ENCODE assay signal across 10 cellular contexts in the genomic region with DNA sequence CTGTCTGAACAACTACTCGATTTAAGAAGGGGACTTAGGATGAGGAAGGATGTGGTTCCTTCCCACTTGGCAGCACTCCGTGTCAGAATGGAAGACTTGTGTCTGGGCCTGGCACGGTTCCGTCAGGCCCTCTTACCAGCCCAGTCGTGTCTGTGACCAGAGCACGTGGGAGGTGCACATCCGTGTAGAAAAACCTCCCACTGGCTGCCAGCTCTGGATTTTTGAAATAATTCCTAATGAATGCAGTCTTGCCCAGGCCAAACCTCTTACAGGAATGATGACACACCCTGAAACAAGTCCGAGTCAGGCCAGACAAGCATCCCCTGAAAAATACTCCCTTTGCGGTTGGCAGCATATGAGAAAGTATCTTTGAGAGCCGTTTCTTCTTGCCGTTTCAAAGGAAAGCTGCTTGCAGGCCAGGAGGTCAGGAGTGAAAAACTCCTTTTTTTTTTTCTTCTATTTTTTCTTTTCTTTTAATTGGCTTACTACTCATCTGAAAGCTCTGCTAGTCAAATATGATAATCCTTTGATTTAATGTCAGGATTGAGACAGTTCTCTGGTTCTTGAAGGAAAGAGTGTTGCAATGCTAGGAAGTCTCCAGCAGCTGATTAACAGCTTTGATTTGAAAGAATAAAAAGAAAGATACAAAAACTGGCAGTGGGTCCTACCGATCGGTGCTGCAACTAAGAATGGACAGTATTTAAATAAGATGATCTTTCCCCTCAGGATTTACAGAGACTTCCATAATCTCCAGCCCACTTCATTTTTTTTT. TPM values are rescaled to one million over a fixed set of nuclear protein-coding genes. Genes with fewer than 3 reads are reported as not detected.
DNase-seq lines count a peak whose midpoint lies in the region; ATAC-seq and TF ChIP-seq lines count a peak whose summit lies in the region.
"Had no signal": no experiment of that assay in that cellular context is flagged by ENCODE, and none has a peak within 500 bp of the region (broad histone marks: within the 10 kb centered on the region; RNA-seq: fewer than 3 reads in every experiment).

No MANE protein-coding gene starts in this region.

- peaks cover 5% of the 10 kb centered on the region for H3K4me1 Mint-ChIP-seq in activated CD8-positive, alpha-beta T cell treated with anti-CD3 and anti-CD28 coated beads, Interleukin-2, amount 10 ng/mL, durations not matched to agents 7 days and 5 days (ENCODE audit: low read depth)

- no peaks in the 10 kb centered on the region for H3K27me3 Mint-ChIP-seq in activated CD8-positive, alpha-beta T cell treated with anti-CD3 and anti-CD28 coated beads, Interleukin-2, amount 10 ng/mL, durations not matched to agents 7 days and 5 days (ENCODE audit: low read depth)
- H3K27me3 Mint-ChIP-seq: activated naive CD8-positive, alpha-beta T cell had no signal

- intact Hi-C loops in PC-9 (cut with micrococcal nuclease; ENCODE audit: unreplicated experiment): loop anchor here (1.0 kb wide), 3 partner anchors 19 to 53 kb away; a partner anchor contains a TSS

- no peak overlapping the region for H3K27ac ChIP-seq in PC-9

- H3F3A ChIP-seq in PC-9 (ENCODE audit: insufficient read depth, low read depth): no peaks in the 10 kb centered on the region

- H3K36me3 ChIP-seq in PC-9 (ENCODE audit: low read depth): no peaks in the 10 kb centered on the region

- H3K9me3 ChIP-seq in PC-9 (ENCODE audit: insufficient read depth, low read depth): no peaks in the 10 kb centered on the region

- no peak for TF ChIP-seq CTCF in AG09309 (IDR thresholded peaks at IDR 0.05; ENCODE audit: control insufficient read depth, insufficient read depth, low read depth, low read length, missing control alignments)
- no peak for TF ChIP-seq CTCF in PC-9 (conservative IDR thresholded peaks at IDR 0.05)

- H3K27me3 ChIP-seq in PC-9 (ENCODE audit: insufficient read depth, low read depth): no peaks in the 10 kb centered on the region

- H4K20me1 ChIP-seq in PC-9 (ENCODE audit: insufficient read depth): no peaks in the 10 kb centered on the region

- no peaks in the 10 kb centered on the region for H3K79me2 ChIP-seq in PC-9 (ENCODE audit: low read depth)

- peaks cover 15% of the 10 kb centered on the region for H3K36me3 Mint-ChIP-seq in activated CD8-positive, alpha-beta T cell treated with anti-CD3 and anti-CD28 coated beads, Interleukin-2, amount 10 ng/mL, durations not matched to agents 7 days and 5 days (ENCODE audit: low read depth)

- no peak overlapping the region for H3K4me2 ChIP-seq in PC-9

- CTCF ChIA-PET in PC-9 (lab: Charles Lee): interaction anchor here (0.6 to 1.2 kb wide), 4 partner anchors 16 to 1209 kb away, joined by 3 to 15 read pairs (median 4); no protein-coding TSS in a partner anchor
- CTCF ChIA-PET in activated CD8-positive, alpha-beta T cell treated with anti-CD3 and anti-CD28 coated beads, Interleukin-2, amount 10 ng/mL, durations not matched to agents 7 days and 5 days (lab: Charles Lee): interaction anchor here (1.0 to 1.1 kb wide), 2 partner anchors 11 to 85 kb away, joined by 3 read pairs; no protein-coding TSS in a partner anchor

- peaks cover 6% of the 10 kb centered on the region for H3K9me3 Mint-ChIP-seq in activated CD8-positive, alpha-beta T cell treated with anti-CD3 and anti-CD28 coated beads, Interleukin-2, amount 10 ng/mL, durations not matched to agents 7 days and 5 days (ENCODE audit: insufficient read depth)

- no peak for ATAC-seq in HG03469 (IDR thresholded peaks at IDR 0.05; ENCODE audit: unreplicated experiment)
- ATAC-seq in activated CD8-positive, alpha-beta T cell treated with anti-CD3 and anti-CD28 coated beads, Interleukin-2, amount 10 ng/mL, durations not matched to agents 7 days and 5 days: no peak

- no peaks in the 10 kb centered on the region for H3K9me2 ChIP-seq in PC-9 (ENCODE audit: insufficient read depth)

- POLR2A ChIA-PET in PC-9 (lab: Charles Lee; ENCODE audit: unreplicated experiment): interaction anchor here (0.6 to 0.7 kb wide), 4 partner anchors 19 to 58 kb away, joined by 3 to 5 read pairs (median 4); no protein-coding TSS in a partner anchor
- POLR2A ChIA-PET in activated CD8-positive, alpha-beta T cell treated with anti-CD3 and anti-CD28 coated beads, Interleukin-2, amount 10 ng/mL, durations not matched to agents 7 days and 5 days (lab: Charles Lee): no interaction called here

- TSS peak; percentile 84 for BruUV-seq in PC-9 (replicated peaks; lab: Mats Ljungman, UMichigan)

- no peak overlapping the region for H3K27ac Mint-ChIP-seq in activated CD8-positive, alpha-beta T cell treated with anti-CD3 and anti-CD28 coated beads, Interleukin-2, amount 10 ng/mL, durations not matched to agents 7 days and 5 days
- H3K27ac Mint-ChIP-seq: activated naive CD8-positive, alpha-beta T cell had no signal

- H3K4me1 ChIP-seq in PC-9 (replicated peaks; ENCODE audit: insufficient read depth): no peaks in the 10 kb centered on the region

- no peak overlapping the region for H3K4me3 ChIP-seq in AG09309 (ENCODE audit: control insufficient read depth, low read depth, low read length)
- H3K4me3 ChIP-seq in PC-9: no peak overlapping the region

- DNase-seq in AG09309 (ENCODE audit: low read depth) (peak; percentile 99), PC-9 (peak in 1 of 2 experiments; percentile 79), fibroblast of gingiva (ENCODE audit: low read depth) (peak; percentile 95), non-pigmented ciliary epithelial cell (ENCODE audit: low read depth) (peak; percentile 78), iPS-NIHi7 (ENCODE audit: extremely low spot score) (no peak), inferior parietal cortex (ENCODE audit: extremely low spot score) (no peak)
- no peak for DNase-seq in activated CD8-positive, alpha-beta T cell treated with anti-CD3 and anti-CD28 coated beads, Interleukin-2, amount 10 ng/mL, durations not matched to agents 7 days and 5 days
- DNase-seq: DMS79 had no signal

- no peak overlapping the region for H2AFZ ChIP-seq in PC-9

- H3K4me3 Mint-ChIP-seq in activated CD8-positive, alpha-beta T cell treated with anti-CD3 and anti-CD28 coated beads, Interleukin-2, amount 10 ng/mL, durations not matched to agents 7 days and 5 days: no peak overlapping the region
- H3K4me3 Mint-ChIP-seq: activated naive CD8-positive, alpha-beta T cell had no signal

RNA-seq across cellular contexts. Expression of a gene that starts 19.8 kb away (rescaled TPM):
- total RNA-seq in PC-9 (2021): 8.4 and 13.3 TPM in 2 replicates
- total RNA-seq in activated CD8-positive, alpha-beta T cell treated with anti-CD3 and anti-CD28 coated beads, Interleukin-2, amount 10 ng/mL, durations not matched to agents 7 days and 5 days: 10 to 100 TPM; 10.3 to 11.6 TPM

Comparison
In these comparisons a context has a peak if more than half of its experiments do, and no peak if none do; other contexts are left out.
1. DNase-seq: peak in AG09309 (single experiment), fibroblast of gingiva (single experiment) and non-pigmented ciliary epithelial cell (single experiment); none in iPS-NIHi7 (single experiment), activated CD8-positive, alpha-beta T cell treated with anti-CD3 and anti-CD28 coated beads, Interleukin-2, amount 10 ng/mL, durations not matched to agents 7 days and 5 days (single experiment) and inferior parietal cortex (single experiment).